In the genomic region with DNA sequence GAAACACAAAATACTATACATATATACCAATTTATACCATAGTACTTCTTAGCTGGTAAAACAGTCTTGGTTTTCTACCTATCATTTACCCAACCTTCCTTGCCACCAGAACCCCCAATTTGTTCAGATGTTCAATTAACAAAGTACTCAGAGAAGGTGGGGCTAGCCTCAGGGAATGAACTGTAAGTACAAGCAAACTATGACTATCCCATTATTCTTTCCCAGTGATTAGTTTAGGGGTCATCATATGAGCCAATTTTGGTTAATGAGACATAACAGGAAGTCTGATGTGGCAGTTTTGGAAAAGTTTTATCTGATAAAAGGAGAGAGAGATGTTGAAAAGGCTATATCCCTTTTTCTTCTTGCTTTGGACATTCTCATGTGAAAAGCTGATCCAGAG, we compare ENCODE assay signal across 13 cellular contexts.
DNase-seq lines count a peak whose midpoint lies in the region; ATAC-seq, FAIRE-seq and TF ChIP-seq lines count a peak whose summit lies in the region.
"Had no signal": no experiment of that assay in that cellular context is flagged by ENCODE, and none has a peak within 500 bp of the region (broad histone marks: within the 10 kb centered on the region; RNA-seq: fewer than 3 reads in every experiment).

No MANE protein-coding gene starts in this region.

- ATAC-seq in IMR-90 (ENCODE audit: low read depth), result no peak

- H3K79me2 ChIP-seq in PC-9 (ENCODE audit: low read depth), result no peaks in the 10 kb centered on the region

- H3K14ac ChIP-seq in IMR-90 (replicated peaks; ENCODE audit: low read depth, low read length), result no peak overlapping the region
- H3K14ac ChIP-seq in mesenchymal stem cell (ENCODE audit: low read length in 2 of 2), result no peak overlapping the region

- no peaks in the 10 kb centered on the region for H3K27me3 ChIP-seq in IMR-90 (ENCODE audit: control insufficient read depth, insufficient read depth, low read length)
- H3K27me3 ChIP-seq in bronchial epithelial cell (ENCODE audit: control insufficient read depth, insufficient read depth, low read length), result no peaks in the 10 kb centered on the region
- no peaks in the 10 kb centered on the region for H3K27me3 ChIP-seq in mesenchymal stem cell (ENCODE audit: control insufficient read depth in 1 of 2, insufficient read depth in 1 of 2, low read length in 2 of 2)
- no peaks in the 10 kb centered on the region for H3K27me3 ChIP-seq in PC-9 (ENCODE audit: insufficient read depth, low read depth)
- no peaks in the 10 kb centered on the region for H3K27me3 ChIP-seq in SJCRH30

- H3K79me1 ChIP-seq in IMR-90 (ENCODE audit: low read depth in 1 of 2, low read length in 2 of 2), result no peaks in the 10 kb centered on the region
- H3K79me1 ChIP-seq in mesenchymal stem cell (replicated peaks; ENCODE audit: low read length, poor library complexity, severe bottlenecking), result no peaks in the 10 kb centered on the region

- CTCF ChIA-PET in IMR-90 (lab: Yijun Ruan, JAX), result no interaction called here
- CTCF ChIA-PET in PC-9 (lab: Charles Lee), result no interaction called here

- H3K18ac ChIP-seq in IMR-90 (ENCODE audit: low read depth, low read length), result no peak overlapping the region
- no peak overlapping the region for H3K18ac ChIP-seq in mesenchymal stem cell (ENCODE audit: low read depth in 1 of 2, low read length in 2 of 2)

- in situ Hi-C loops in IMR-90 (cut with MboI; ENCODE audit: low sequenced_read_pairs), result no loop called here

- H2AFZ ChIP-seq in IMR-90 (replicated peaks; ENCODE audit: low read length, poor library complexity) (no peak overlapping the region), mesenchymal stem cell (ENCODE audit: low read depth, low read length) (no peak overlapping the region), PC-9 (no peak overlapping the region)

- dilution Hi-C loops in IMR-90 (cut with HindIII; ENCODE audit: low sequenced_read_pairs, unreplicated experiment), result no loop called here

- intact Hi-C loops in IMR-90 (cut with micrococcal nuclease) (no loop called here), PC-9 (cut with micrococcal nuclease; ENCODE audit: unreplicated experiment) (no loop called here)

- H3K4me1 ChIP-seq in IMR-90 (ENCODE audit: control insufficient read depth, insufficient read depth, low read length), result no peaks in the 10 kb centered on the region
- no peaks in the 10 kb centered on the region for H3K4me1 ChIP-seq in mesenchymal stem cell (ENCODE audit: control insufficient read depth, insufficient read depth, low read depth, low read length)
- no peaks in the 10 kb centered on the region for H3K4me1 ChIP-seq in PC-9 (replicated peaks; ENCODE audit: insufficient read depth)
- H3K4me1 ChIP-seq in SJCRH30, result no peaks in the 10 kb centered on the region

- H3K4ac ChIP-seq in IMR-90 (ENCODE audit: low read depth, low read length) (no peak overlapping the region), mesenchymal stem cell (ENCODE audit: low read depth in 1 of 2, low read length in 2 of 2) (no peak overlapping the region)

- TF ChIP-seq RAD21 in IMR-90 (IDR thresholded peaks at IDR 0.05; ENCODE audit: low read length), result no peak

- H2BK120ac ChIP-seq in IMR-90 (ENCODE audit: low read depth, low read length) (no peak overlapping the region), mesenchymal stem cell (ENCODE audit: low read depth, low read length) (no peak overlapping the region)

- H2BK5ac ChIP-seq in IMR-90 (ENCODE audit: low read depth, low read length, poor library complexity, severe bottlenecking) (no peak overlapping the region), mesenchymal stem cell (ENCODE audit: low read depth, low read length, poor library complexity, severe bottlenecking) (no peak overlapping the region)

- H4K8ac ChIP-seq in IMR-90 (ENCODE audit: low read depth in 2 of 2, low read length in 2 of 2) (no peak overlapping the region), mesenchymal stem cell (ENCODE audit: low read length) (no peak overlapping the region)

- H4K20me1 ChIP-seq in IMR-90 (ENCODE audit: insufficient read depth, low read length) (no peaks in the 10 kb centered on the region), PC-9 (ENCODE audit: insufficient read depth) (no peaks in the 10 kb centered on the region)

- H3K4me3 ChIP-seq in IMR-90 (ENCODE audit: insufficient read depth, low read depth, low read length) (no peak overlapping the region), bronchial epithelial cell (ENCODE audit: low read depth, low read length) (no peak overlapping the region), mesenchymal stem cell (ENCODE audit: insufficient read depth in 1 of 2, low read depth in 1 of 2, low read length in 2 of 2) (no peak overlapping the region), PC-9 (no peak overlapping the region), SJCRH30 (no peak overlapping the region)
- H3K4me3 ChIP-seq: SK-N-MC had no signal

- no peak overlapping the region for H2BK12ac ChIP-seq in mesenchymal stem cell (ENCODE audit: low read length in 2 of 2)

- no peaks in the 10 kb centered on the region for H3F3A ChIP-seq in PC-9 (ENCODE audit: insufficient read depth, low read depth)

- H3K56ac ChIP-seq in IMR-90 (ENCODE audit: extremely low read depth, insufficient read depth, low read length), result no peak overlapping the region

- H3K9ac ChIP-seq in IMR-90 (ENCODE audit: low read depth, low read length) (no peak overlapping the region), mesenchymal stem cell (ENCODE audit: low read length) (no peak overlapping the region)

- H3K9me2 ChIP-seq in PC-9 (ENCODE audit: insufficient read depth), result no peaks in the 10 kb centered on the region

- BruUV-seq in IMR-90 (replicated peaks; lab: Mats Ljungman, UMichigan) (no TSS peak), PC-9 (replicated peaks; lab: Mats Ljungman, UMichigan) (no TSS peak)

- H2BK15ac ChIP-seq in IMR-90 (ENCODE audit: low read depth, low read length), result no peak overlapping the region
- no peak overlapping the region for H2BK15ac ChIP-seq in mesenchymal stem cell (ENCODE audit: low read depth, poor library complexity, severe bottlenecking)

- no peaks in the 10 kb centered on the region for H3K9me1 ChIP-seq in IMR-90 (ENCODE audit: insufficient read depth, low read length)

- DNase-seq in EL (peak; percentile 41), IMR-90 (peak; percentile 18), bronchial epithelial cell (ENCODE audit: low read depth) (peak; percentile 86), mesenchymal stem cell (peak; percentile 6), PC-9 (no peak), DMS153 treated with DMSO at 0.1 percent for 48 hours (lab: John Stamatoyannopoulos, UW; ENCODE audit: unreplicated experiment) (no peak), SJCRH30 (no peak)
- DNase-seq: CD4-positive, alpha-beta memory T cell; DMS79 treated with DMSO at 0.1 percent for 48 hours; NCI-H1436; NCI-H2029 treated with DMSO at 0.1 percent for 48 hours; NCI-H510A treated with DMSO at 0.1 percent for 48 hours had no signal

- no peak overlapping the region for H2AK9ac ChIP-seq in IMR-90 (replicated peaks; ENCODE audit: low read depth, low read length, poor library complexity)

- no peaks in the 10 kb centered on the region for H3K9me3 ChIP-seq in IMR-90 (ENCODE audit: control insufficient read depth, insufficient read depth, low read length)
- H3K9me3 ChIP-seq in mesenchymal stem cell (ENCODE audit: control insufficient read depth, low read length), result no peaks in the 10 kb centered on the region
- no peaks in the 10 kb centered on the region for H3K9me3 ChIP-seq in PC-9 (ENCODE audit: insufficient read depth, low read depth)
- no peaks in the 10 kb centered on the region for H3K9me3 ChIP-seq in SJCRH30 (replicated peaks)

- no peak overlapping the region for H4K91ac ChIP-seq in IMR-90 (ENCODE audit: insufficient read depth, low read depth, low read length)
- H4K91ac ChIP-seq in mesenchymal stem cell (ENCODE audit: low read length), result no peak overlapping the region

- no peak overlapping the region for H3K27ac ChIP-seq in IMR-90 (ENCODE audit: insufficient read depth, low read length)
- H3K27ac ChIP-seq in mesenchymal stem cell (ENCODE audit: low read length, poor library complexity, severe bottlenecking), result no peak overlapping the region
- no peak overlapping the region for H3K27ac ChIP-seq in PC-9
- no peak overlapping the region for H3K27ac ChIP-seq in SJCRH30
- H3K27ac ChIP-seq: SK-N-MC had no signal

- H3K36me3 ChIP-seq in IMR-90 (ENCODE audit: control insufficient read depth, insufficient read depth, low read length) (no peaks in the 10 kb centered on the region), bronchial epithelial cell (ENCODE audit: control insufficient read depth, insufficient read depth, low read length) (no peaks in the 10 kb centered on the region), mesenchymal stem cell (ENCODE audit: control insufficient read depth in 1 of 2, insufficient read depth in 2 of 2, low read depth in 1 of 2, low read length in 2 of 2) (no peaks in the 10 kb centered on the region), PC-9 (ENCODE audit: low read depth) (no peaks in the 10 kb centered on the region), SJCRH30 (no peaks in the 10 kb centered on the region)

- no peak overlapping the region for H4K5ac ChIP-seq in IMR-90 (ENCODE audit: low read depth, low read length)

- H3K4me2 ChIP-seq in IMR-90 (ENCODE audit: low read depth, low read length), result no peak overlapping the region
- H3K4me2 ChIP-seq in mesenchymal stem cell (ENCODE audit: low read length, poor library complexity, severe bottlenecking), result no peak overlapping the region
- no peak overlapping the region for H3K4me2 ChIP-seq in PC-9

- no peak for FAIRE-seq in bronchial epithelial cell (lab: Jason Lieb, UNC)

- TF ChIP-seq CTCF in IMR-90 (conservative IDR thresholded peaks at IDR 0.05; ENCODE audit: low read depth, low read length) (no peak), bronchial epithelial cell (IDR thresholded peaks at IDR 0.05; ENCODE audit: insufficient read depth, low read length, severe bottlenecking) (no peak), PC-9 (conservative IDR thresholded peaks at IDR 0.05) (no peak)

- POLR2A ChIA-PET in IMR-90 (lab: Charles Lee; ENCODE audit: unreplicated experiment), result no interaction called here
- POLR2A ChIA-PET in PC-9 (lab: Charles Lee; ENCODE audit: unreplicated experiment), result no interaction called here

- no peak overlapping the region for H2AK5ac ChIP-seq in IMR-90 (ENCODE audit: low read depth, low read length)
- no peak overlapping the region for H2AK5ac ChIP-seq in mesenchymal stem cell (ENCODE audit: low read length, severe bottlenecking)

- no peak overlapping the region for H2BK20ac ChIP-seq in IMR-90 (ENCODE audit: low read depth, low read length)

- TF ChIP-seq POLR2A in IMR-90 (IDR thresholded peaks at IDR 0.05; ENCODE audit: low read depth, low read length), result no peak

- H3K23ac ChIP-seq in IMR-90 (ENCODE audit: low read depth, low read length) (no peak overlapping the region), mesenchymal stem cell (ENCODE audit: low read length in 2 of 2) (no peak overlapping the region)

TF ChIP-seq in IMR-90, 13 proteins besides CTCF, POLR2A, EP300 and RAD21 (continues in another document):
- no peak for TF ChIP-seq FOS (IDR thresholded peaks at IDR 0.05; ENCODE audit: low read depth, low read length)

Comparison
In these comparisons a context has a peak if more than half of its experiments do, and no peak if none do; other contexts are left out.
1. DNase-seq: peak in EL (single experiment), IMR-90 (single experiment), bronchial epithelial cell (single experiment) and mesenchymal stem cell (single experiment); none in PC-9 (0 of 2), DMS153 treated with DMSO at 0.1 percent for 48 hours (single experiment) and SJCRH30 (0 of 2).